8 cellular contexts compared by ENCODE assay signal in genomic region chr17:50345443-50346312, GRCh38. TPM values are rescaled to one million over a fixed set of nuclear protein-coding genes. Genes with fewer than 3 reads are reported as not detected.
A peak's percentile ranks its signal among the peaks of the same experiment; 100 is the strongest.
DNase-seq lines count a peak whose midpoint lies in the region; ATAC-seq, FAIRE-seq and TF ChIP-seq lines count a peak whose summit lies in the region.

Gene XYLT2, plus strand, starts transcription at chr17:50346126. Its CDS starts 15 bp downstream, at chr17:50346141.

- peaks cover 13% of the 10 kb centered on the region for H3K79me2 ChIP-seq in fibroblast of lung (ENCODE audit: control insufficient read depth, insufficient read depth, low read length)

- no peaks in the 10 kb centered on the region for H4K20me1 ChIP-seq in fibroblast of lung (ENCODE audit: control insufficient read depth, extremely low read depth, insufficient read depth, low read length)

- peak within 1 kb of the TSS; percentile 58 for H3K27ac ChIP-seq in fibroblast of lung (ENCODE audit: insufficient read depth, low read length)

- H2AFZ ChIP-seq in fibroblast of lung (ENCODE audit: low read length) = peak within 1 kb of the TSS; percentile 91

- H3K9me3 Mint-ChIP-seq in naive thymus-derived CD8-positive, alpha-beta T cell = no peaks in the 10 kb centered on the region
- H3K9me3 Mint-ChIP-seq in stimulated activated naive B cell treated with anti-CD40 and anti-IgM and Interleukin-4, amounts not matched to agents 10 μg/mL and 1 μg/mL and 100 μg/mL, for 72 hours = no peaks in the 10 kb centered on the region

- H3K4me1 Mint-ChIP-seq in naive thymus-derived CD8-positive, alpha-beta T cell = peaks cover 22 to 41% (median 37%) of the 10 kb centered on the region in 4 donors
- H3K4me1 Mint-ChIP-seq in stimulated activated naive B cell treated with anti-CD40 and anti-IgM and Interleukin-4, amounts not matched to agents 10 μg/mL and 1 μg/mL and 100 μg/mL, for 72 hours = peaks cover 26 to 37% of the 10 kb centered on the region in 2 donors

- H3K4me3 Mint-ChIP-seq in naive thymus-derived CD8-positive, alpha-beta T cell = peak within 1 kb of the TSS; percentile 86 to 95 (median 88)
- peak within 1 kb of the TSS; percentile 93 to 96 for H3K4me3 Mint-ChIP-seq in stimulated activated naive B cell treated with anti-CD40 and anti-IgM and Interleukin-4, amounts not matched to agents 10 μg/mL and 1 μg/mL and 100 μg/mL, for 72 hours

- peak within 1 kb of the TSS; percentile 65 to 95 (median 92) for H3K27ac Mint-ChIP-seq in naive thymus-derived CD8-positive, alpha-beta T cell
- peak within 1 kb of the TSS; percentile 94 for H3K27ac Mint-ChIP-seq in stimulated activated naive B cell treated with anti-CD40 and anti-IgM and Interleukin-4, amounts not matched to agents 10 μg/mL and 1 μg/mL and 100 μg/mL, for 72 hours

- peak within 1 kb of the TSS; percentile 75 to 92 (median 88) for H3K4me3 ChIP-seq in fibroblast of lung (replicated peaks in 1 of 4; ENCODE audit: control extremely low read depth in 1 of 4, insufficient read depth in 1 of 4, low read depth in 3 of 4, low read length in 4 of 4)

- POLR2A ChIA-PET in naive thymus-derived CD8-positive, alpha-beta T cell (lab: Charles Lee) = interaction anchor here (0.5 to 2.2 kb wide), 16 partner anchors 10 to 1447 kb away, joined by 3 to 16 read pairs (median 4); partner anchors contain the start of genes EME1, LRRC59, MRPL27 and PDK2

- no peak for TF ChIP-seq CTCF in fibroblast of lung (conservative IDR thresholded peaks at IDR 0.05 in 1 of 2, IDR thresholded peaks at IDR 0.05 in 1 of 2; ENCODE audit: low read depth in 1 of 2, low read length in 2 of 2)

- no peaks in the 10 kb centered on the region for H3K9me3 ChIP-seq in fibroblast of lung (ENCODE audit: control insufficient read depth, insufficient read depth, low read depth, low read length)

- DNase-seq in DMS114 treated with DMSO at 0.1 percent for 48 hours (lab: John Stamatoyannopoulos, UW; ENCODE audit: unreplicated experiment) (peak; percentile 18), KG1 (lab: John Stamatoyannopoulos, UW) (peak; percentile 78), RCC 7860 (ENCODE audit: low spot score) (peak; percentile 52), activated T-helper 1 cell treated with Interleukin-2 at 50 U/mL for 16 hours (ENCODE audit: low read depth) (peak; percentile 91), fibroblast of lung (ENCODE audit: low read depth in 2 of 2) (peak; percentile 77 to 91)
- peak; percentile 85 to 99 (median 92) for DNase-seq in naive thymus-derived CD8-positive, alpha-beta T cell
- peak; percentile 73 for DNase-seq in stimulated activated naive B cell treated with anti-CD40 and anti-IgM and Interleukin-4, amounts not matched to agents 10 μg/mL and 1 μg/mL and 100 μg/mL, for 72 hours

- H3K36me3 Mint-ChIP-seq in naive thymus-derived CD8-positive, alpha-beta T cell = no peaks in the 10 kb centered on the region
- H3K36me3 Mint-ChIP-seq in stimulated activated naive B cell treated with anti-CD40 and anti-IgM and Interleukin-4, amounts not matched to agents 10 μg/mL and 1 μg/mL and 100 μg/mL, for 72 hours = peaks cover 0 to 2% of the 10 kb centered on the region in 2 donors

- peak within 1 kb of the TSS; percentile 77 for H3K9ac ChIP-seq in fibroblast of lung (ENCODE audit: insufficient read depth, low read length)

- peak; percentile 78 for ATAC-seq in GM21529 (IDR thresholded peaks at IDR 0.05; ENCODE audit: unreplicated experiment)
- ATAC-seq in naive thymus-derived CD8-positive, alpha-beta T cell = peak; percentile 88
- peak; percentile 89 to 93 for ATAC-seq in stimulated activated naive B cell treated with anti-CD40 and anti-IgM and Interleukin-4, amounts not matched to agents 10 μg/mL and 1 μg/mL and 100 μg/mL, for 72 hours (replicated peaks)

- peaks cover 9% of the 10 kb centered on the region for H3K4me1 ChIP-seq in fibroblast of lung (ENCODE audit: control insufficient read depth, extremely low read depth, insufficient read depth, low read length)

- no peak for FAIRE-seq in RCC 7860 (lab: Jason Lieb, UNC)

- H3K27me3 Mint-ChIP-seq in naive thymus-derived CD8-positive, alpha-beta T cell = no peaks in the 10 kb centered on the region
- no peaks in the 10 kb centered on the region for H3K27me3 Mint-ChIP-seq in stimulated activated naive B cell treated with anti-CD40 and anti-IgM and Interleukin-4, amounts not matched to agents 10 μg/mL and 1 μg/mL and 100 μg/mL, for 72 hours

- peak within 1 kb of the TSS; percentile 93 for H3K4me2 ChIP-seq in fibroblast of lung (ENCODE audit: extremely low read depth, insufficient read depth, low read length)

- H3K27me3 ChIP-seq in fibroblast of lung (ENCODE audit: control insufficient read depth, insufficient read depth, low read length) = peaks cover 2% of the 10 kb centered on the region

- peaks cover 1% of the 10 kb centered on the region for H3K36me3 ChIP-seq in fibroblast of lung (ENCODE audit: control insufficient read depth, insufficient read depth, low read length)

RNA-seq across cellular contexts. Expression of gene XYLT2, which starts in this region (rescaled TPM):
- total RNA-seq in fibroblast of lung = 32.9 and 43.9 TPM in 2 replicates
- 11.3 and 12.7 TPM in 2 replicates for polyA plus RNA-seq in fibroblast of lung
- polyA plus RNA-seq in fibroblast of lung (2012) = 22.4 and 22.7 TPM in 2 replicates
- polyA minus RNA-seq in fibroblast of lung (ENCODE audit: low replicate concordance) = 40.4 and 49.9 TPM in 2 replicates
- total RNA-seq in naive thymus-derived CD8-positive, alpha-beta T cell = 10 to 100 TPM; 34.3 to 42.5 TPM
- polyA plus RNA-seq in naive thymus-derived CD8-positive, alpha-beta T cell = 10 to 100 TPM in 1 of 3 donors, 1 to 10 TPM in 2; 6.9 to 16.8 (median 7.4) TPM

Comparison
In these comparisons a context has a peak if more than half of its experiments do, and no peak if none do; other contexts are left out.
1. Peak in every context shown above with its lines: DNase-seq, ATAC-seq, H3K4me3 ChIP-seq and H3K27ac ChIP-seq.
2. DNase-seq: peak in every context shown above with its lines; median percentile 92 in naive thymus-derived CD8-positive, alpha-beta T cell; 91 in activated T-helper 1 cell treated with Interleukin-2 at 50 U/mL for 16 hours; 84 in fibroblast of lung; 78 in KG1; 73 in stimulated activated naive B cell treated with anti-CD40 and anti-IgM and Interleukin-4, amounts not matched to agents 10 μg/mL and 1 μg/mL and 100 μg/mL, for 72 hours; 52 in RCC 7860; 18 in DMS114 treated with DMSO at 0.1 percent for 48 hours.